ENCODE assay signal across 8 cellular contexts in genomic region chr20:50478162-50479036, GRCh38. TPM values are rescaled to one million over a fixed set of nuclear protein-coding genes. Genes with fewer than 3 reads are reported as not detected.
A peak's percentile ranks its signal among the peaks of the same experiment; 100 is the strongest.
DNase-seq lines count a peak whose midpoint lies in the region; ATAC-seq and TF ChIP-seq lines count a peak whose summit lies in the region.

No MANE protein-coding gene starts in this region.

- H3K36me3 Mint-ChIP-seq in HFFc6 (ENCODE audit: low read depth) (no peaks in the 10 kb centered on the region), neural crest cell (ENCODE audit: low read depth) (no peaks in the 10 kb centered on the region)
- no peaks in the 10 kb centered on the region for H3K36me3 Mint-ChIP-seq in activated CD8-positive, alpha-beta T cell treated with anti-CD3 and anti-CD28 coated beads, Interleukin-2, amount 10 ng/mL, durations not matched to agents 7 days and 5 days (ENCODE audit: low read depth)

- H3K27me3 ChIP-seq in thyroid gland: no peaks in the 10 kb centered on the region

- no peaks in the 10 kb centered on the region for H3K36me3 ChIP-seq in thyroid gland

- POLR2A ChIA-PET in activated CD8-positive, alpha-beta T cell treated with anti-CD3 and anti-CD28 coated beads, Interleukin-2, amount 10 ng/mL, durations not matched to agents 7 days and 5 days (lab: Charles Lee): interaction anchor here (1.1 kb wide), 1 partner anchor 32 kb away, joined by 3 read pairs; the partner anchor contains the start of gene PTPN1

- H3K27ac ChIP-seq in thyroid gland: no peak overlapping the region

- CTCF ChIA-PET in activated CD8-positive, alpha-beta T cell treated with anti-CD3 and anti-CD28 coated beads, Interleukin-2, amount 10 ng/mL, durations not matched to agents 7 days and 5 days (lab: Charles Lee): interaction anchor here (0.5 to 4.7 kb wide), 23 partner anchors 8 to 289 kb away, joined by 3 to 33 read pairs (median 4); partner anchors contain the start of gene PTPN1

- peak; percentile 100 for ATAC-seq in activated CD8-positive, alpha-beta T cell treated with anti-CD3 and anti-CD28 coated beads, Interleukin-2, amount 10 ng/mL, durations not matched to agents 7 days and 5 days
- ATAC-seq in HG03196 (IDR thresholded peaks at IDR 0.05; ENCODE audit: unreplicated experiment): no peak

- peaks cover 7% of the 10 kb centered on the region; the same call in 1 of the 2 replicates for H3K27me3 Mint-ChIP-seq in HFFc6 (ENCODE audit: insufficient read depth)
- H3K27me3 Mint-ChIP-seq in activated CD8-positive, alpha-beta T cell treated with anti-CD3 and anti-CD28 coated beads, Interleukin-2, amount 10 ng/mL, durations not matched to agents 7 days and 5 days (ENCODE audit: low read depth): peaks cover 2% of the 10 kb centered on the region
- peaks cover 7% of the 10 kb centered on the region for H3K27me3 Mint-ChIP-seq in neural crest cell (ENCODE audit: low read depth)

- intact Hi-C loops in thyroid gland (cut with DNase I): loop anchor here (5.0 kb wide), 1 partner anchor 104 kb away; no protein-coding TSS in a partner anchor

- H3K4me3 Mint-ChIP-seq in HFFc6 (no peak overlapping the region), neural crest cell (no peak overlapping the region)
- H3K4me3 Mint-ChIP-seq in activated CD8-positive, alpha-beta T cell treated with anti-CD3 and anti-CD28 coated beads, Interleukin-2, amount 10 ng/mL, durations not matched to agents 7 days and 5 days: no peak overlapping the region

- peaks cover 0 to 14% of the 10 kb centered on the region in 2 donors for H3K4me1 ChIP-seq in thyroid gland

- TF ChIP-seq CTCF in HFFc6 (IDR thresholded peaks at IDR 0.05): peak; percentile 71
- TF ChIP-seq CTCF in epithelial cell of esophagus (IDR thresholded peaks at IDR 0.05; ENCODE audit: insufficient read depth, low read depth, low read length, missing control alignments): peak; percentile 71
- TF ChIP-seq CTCF in neural crest cell (conservative IDR thresholded peaks at IDR 0.05): peak; percentile 65
- TF ChIP-seq CTCF in thyroid gland (IDR thresholded peaks at IDR 0.05): peak; percentile 18 to 73 (median 64)

- H3K9me3 Mint-ChIP-seq in HFFc6: no peaks in the 10 kb centered on the region
- H3K9me3 Mint-ChIP-seq in activated CD8-positive, alpha-beta T cell treated with anti-CD3 and anti-CD28 coated beads, Interleukin-2, amount 10 ng/mL, durations not matched to agents 7 days and 5 days (ENCODE audit: insufficient read depth): no peaks in the 10 kb centered on the region
- no peaks in the 10 kb centered on the region for H3K9me3 Mint-ChIP-seq in neural crest cell

- no peak for TF ChIP-seq POLR2A in thyroid gland (IDR thresholded peaks at IDR 0.05)

- H3K4me3 ChIP-seq in epithelial cell of esophagus (ENCODE audit: low read length): no peak overlapping the region
- H3K4me3 ChIP-seq in thyroid gland (replicated peaks in 1 of 3): no peak overlapping the region

- peak; percentile 14 for DNase-seq in GF-D8 (lab: John Stamatoyannopoulos, UW)
- no peak for DNase-seq in HFFc6
- peak; percentile 15 for DNase-seq in NCI-H82 treated with DMSO at 0.1 percent for 48 hours (lab: John Stamatoyannopoulos, UW; ENCODE audit: unreplicated experiment)
- peak; percentile 86 for DNase-seq in activated CD8-positive, alpha-beta T cell treated with anti-CD3 and anti-CD28 coated beads, Interleukin-2, amount 10 ng/mL, durations not matched to agents 7 days and 5 days
- peak; percentile 70 for DNase-seq in epithelial cell of esophagus (ENCODE audit: low read depth)
- DNase-seq in neural crest cell (ENCODE audit: low read depth, low spot score): peak; percentile 46
- DNase-seq in thyroid gland: peak; percentile 63 to 74

- no peaks in the 10 kb centered on the region for H3K9me3 ChIP-seq in thyroid gland

- 48 to 51% methylated on average over 22 of the region's 22 CpGs for WGBS in thyroid gland, 2 donors

- no peak overlapping the region for H3K27ac Mint-ChIP-seq in HFFc6
- H3K27ac Mint-ChIP-seq in activated CD8-positive, alpha-beta T cell treated with anti-CD3 and anti-CD28 coated beads, Interleukin-2, amount 10 ng/mL, durations not matched to agents 7 days and 5 days: no peak overlapping the region
- no peak overlapping the region for H3K27ac Mint-ChIP-seq in neural crest cell (ENCODE audit: unreplicated experiment)

- peaks cover 18% of the 10 kb centered on the region for H3K4me1 Mint-ChIP-seq in HFFc6 (ENCODE audit: low read depth)
- H3K4me1 Mint-ChIP-seq in activated CD8-positive, alpha-beta T cell treated with anti-CD3 and anti-CD28 coated beads, Interleukin-2, amount 10 ng/mL, durations not matched to agents 7 days and 5 days (ENCODE audit: low read depth): peaks cover 36% of the 10 kb centered on the region
- peaks cover 10% of the 10 kb centered on the region for H3K4me1 Mint-ChIP-seq in neural crest cell

RNA-seq across cellular contexts. Expression of gene PTPN1, which starts 31.8 kb away (rescaled TPM):
- 10 to 100 TPM; 37.8 to 46.5 (median 45.2) TPM for total RNA-seq in HFFc6 (2021; fragmentation: NEBNext Ultra II Directional; extraction: Animal tissue kit (Norgen Biotek cat#: 25700))
- total RNA-seq in activated CD8-positive, alpha-beta T cell treated with anti-CD3 and anti-CD28 coated beads, Interleukin-2, amount 10 ng/mL, durations not matched to agents 7 days and 5 days: 10 to 100 TPM; 59.7 to 62.5 TPM
- total RNA-seq in neural crest cell: 43.3 and 43.8 TPM in 2 replicates
- total RNA-seq in thyroid gland: 10 to 100 TPM; 20.5 to 28.8 (median 24.9) TPM
